Comparison of ENCODE assay signal across 8 cellular contexts in genomic region chr15:40435331-40436089, GRCh38.
DNase-seq lines count a peak whose midpoint lies in the region; ATAC-seq and TF ChIP-seq lines count a peak whose summit lies in the region.

No MANE protein-coding gene starts in this region.

- H3K4me1 Mint-ChIP-seq in stimulated activated naive CD8-positive, alpha-beta T cell treated with anti-CD3 and anti-CD28 coated beads, Interleukin-15, Interleukin-2, amounts not matched to agents 100 ng/mL and 50 ng/mL, for 24 hours (ENCODE audit: low read depth) = peaks cover 28% of the 10 kb centered on the region
- peaks cover 31 to 38% of the 10 kb centered on the region in 2 donors for H3K4me1 Mint-ChIP-seq in effector memory CD8-positive, alpha-beta T cell (ENCODE audit: low read depth in 2 of 2)
- peaks cover 58% of the 10 kb centered on the region for H3K4me1 Mint-ChIP-seq in nephron progenitor cell

- no peak for ATAC-seq in stimulated activated naive CD8-positive, alpha-beta T cell treated with anti-CD3 and anti-CD28 coated beads, Interleukin-15, Interleukin-2, amounts not matched to agents 100 U/mL and 50 U/mL, for 24 hours
- ATAC-seq in effector memory CD8-positive, alpha-beta T cell (replicated peaks) = no peak
- ATAC-seq in GM19023 (IDR thresholded peaks at IDR 0.05; ENCODE audit: unreplicated experiment) = no peak
- no peak for ATAC-seq in HG02571 (IDR thresholded peaks at IDR 0.05; ENCODE audit: unreplicated experiment)

- no peaks in the 10 kb centered on the region for H3K36me3 Mint-ChIP-seq in stimulated activated naive CD8-positive, alpha-beta T cell treated with anti-CD3 and anti-CD28 coated beads, Interleukin-15, Interleukin-2, amounts not matched to agents 100 ng/mL and 50 ng/mL, for 24 hours (ENCODE audit: low read depth)
- peaks cover 8% of the 10 kb centered on the region for H3K36me3 Mint-ChIP-seq in effector memory CD8-positive, alpha-beta T cell (ENCODE audit: insufficient read depth)
- H3K36me3 Mint-ChIP-seq in nephron progenitor cell (ENCODE audit: low read depth) = no peaks in the 10 kb centered on the region

- peak overlapping the region; percentile 22 for H3K27ac Mint-ChIP-seq in stimulated activated naive CD8-positive, alpha-beta T cell treated with anti-CD3 and anti-CD28 coated beads, Interleukin-15, Interleukin-2, amounts not matched to agents 100 ng/mL and 50 ng/mL, for 24 hours
- H3K27ac Mint-ChIP-seq in effector memory CD8-positive, alpha-beta T cell = peak overlapping the region in 1 of 2 donors; percentile 38
- H3K27ac Mint-ChIP-seq in nephron progenitor cell = peak overlapping the region; percentile 2

- H3K27me3 Mint-ChIP-seq in stimulated activated naive CD8-positive, alpha-beta T cell treated with anti-CD3 and anti-CD28 coated beads, Interleukin-15, Interleukin-2, amounts not matched to agents 100 ng/mL and 50 ng/mL, for 24 hours = peaks cover 37% of the 10 kb centered on the region
- peaks cover 14 to 48% of the 10 kb centered on the region in 2 donors for H3K27me3 Mint-ChIP-seq in effector memory CD8-positive, alpha-beta T cell
- peaks cover 50% of the 10 kb centered on the region for H3K27me3 Mint-ChIP-seq in nephron progenitor cell (ENCODE audit: low read depth, poor library complexity)

- H3K4me3 Mint-ChIP-seq in stimulated activated naive CD8-positive, alpha-beta T cell treated with anti-CD3 and anti-CD28 coated beads, Interleukin-15, Interleukin-2, amounts not matched to agents 100 ng/mL and 50 ng/mL, for 24 hours = no peak overlapping the region
- peak overlapping the region; percentile 81 for H3K4me3 Mint-ChIP-seq in effector memory CD8-positive, alpha-beta T cell
- peak overlapping the region; percentile 77 for H3K4me3 Mint-ChIP-seq in nephron progenitor cell

- H3K9me3 Mint-ChIP-seq in stimulated activated naive CD8-positive, alpha-beta T cell treated with anti-CD3 and anti-CD28 coated beads, Interleukin-15, Interleukin-2, amounts not matched to agents 100 ng/mL and 50 ng/mL, for 24 hours = no peaks in the 10 kb centered on the region
- H3K9me3 Mint-ChIP-seq in effector memory CD8-positive, alpha-beta T cell = no peaks in the 10 kb centered on the region
- no peaks in the 10 kb centered on the region for H3K9me3 Mint-ChIP-seq in nephron progenitor cell

- DNase-seq in stimulated activated naive CD8-positive, alpha-beta T cell treated with anti-CD3 and anti-CD28 coated beads, Interleukin-15, Interleukin-2, amounts not matched to agents 100 U/mL and 50 U/mL, for 24 hours = no peak
- DNase-seq in effector memory CD8-positive, alpha-beta T cell = no peak
- no peak for DNase-seq in nephron progenitor cell
- no peak for DNase-seq in T-helper 9 cell
- DNase-seq in germinal center (ENCODE audit: low spot score) = no peak

- TF ChIP-seq CTCF in nephron progenitor cell (IDR thresholded peaks at IDR 0.05) = no peak
